Comparison of ENCODE assay signal across 23 cellular contexts in the genomic region with DNA sequence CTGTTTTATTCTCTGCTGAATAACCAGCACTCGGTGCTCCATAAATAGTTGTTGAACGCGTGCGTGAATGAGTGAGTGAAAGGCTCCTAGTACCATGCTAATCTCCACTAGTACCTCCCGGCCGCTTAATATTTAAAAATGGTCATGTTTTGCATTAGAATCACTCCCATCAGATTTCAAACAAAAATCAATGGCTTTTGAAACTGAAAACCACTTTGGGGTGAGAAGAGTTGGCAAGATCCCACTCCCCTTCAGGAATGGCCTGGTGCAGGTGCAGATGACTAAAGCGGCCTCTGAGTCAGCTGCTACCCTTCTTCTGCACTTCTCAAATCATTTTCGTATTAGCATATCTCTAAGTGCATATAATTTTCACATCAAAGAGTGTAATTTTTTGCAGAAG.
A peak's percentile ranks its signal among the peaks of the same experiment; 100 is the strongest.
DNase-seq lines count a peak whose midpoint lies in the region; ATAC-seq, FAIRE-seq and TF ChIP-seq lines count a peak whose summit lies in the region.
"Had no signal": no experiment of that assay in that cellular context is flagged by ENCODE, and none has a peak within 500 bp of the region (broad histone marks: within the 10 kb centered on the region; RNA-seq: fewer than 3 reads in every experiment).

No MANE protein-coding gene starts in this region.

- H3K27me3 ChIP-seq in Karpas-422 (ENCODE audit: low read length) (no peaks in the 10 kb centered on the region), astrocyte (ENCODE audit: insufficient read depth, low read length) (peaks cover 5% of the 10 kb centered on the region), psoas muscle (ENCODE audit: insufficient read depth in 3 of 3, low read length in 2 of 3) (peaks cover 0 to 5% (median 0%) of the 10 kb centered on the region in 3 donors)
- H3K27me3 ChIP-seq: BE2C had no signal

- FAIRE-seq in astrocyte (lab: Jason Lieb, UNC), result no peak
- FAIRE-seq: A204.1, GM12892, GM18507, H54 had no signal

- no peak overlapping the region for H3K4me3 Mint-ChIP-seq in astrocyte (ENCODE audit: unreplicated experiment)
- H3K4me3 Mint-ChIP-seq: CD4-positive, CD25-positive, alpha-beta regulatory T cell; GM23338 had no signal

- ATAC-seq in activated CD4-positive, CD25-positive, alpha-beta regulatory T cell treated with anti-CD3 and anti-CD28 coated beads, Interleukin-2, amount 50 U/mL, for 24 hours, result peak; percentile 21 to 38
- no peak for ATAC-seq in Right ventricle myocardium superior (ENCODE audit: poor library complexity)
- no peak for ATAC-seq in psoas muscle
- ATAC-seq: GM23338 had no signal

- H3K4me1 ChIP-seq in Karpas-422 (ENCODE audit: low read length), result peaks cover 33% of the 10 kb centered on the region
- H3K4me1 ChIP-seq in astrocyte (ENCODE audit: insufficient read depth, low read length), result peaks cover 6% of the 10 kb centered on the region
- H3K4me1 ChIP-seq in psoas muscle, result no peaks in the 10 kb centered on the region
- H3K4me1 ChIP-seq: BE2C had no signal

- H3K27ac ChIP-seq in Karpas-422 (ENCODE audit: low read length) (peak overlapping the region; percentile 83), astrocyte (ENCODE audit: low read depth, low read length) (no peak overlapping the region), psoas muscle (no peak overlapping the region)
- H3K27ac ChIP-seq: HL-60 had no signal

- no peaks in the 10 kb centered on the region for H3K36me3 Mint-ChIP-seq in astrocyte (ENCODE audit: low read depth, unreplicated experiment)
- H3K36me3 Mint-ChIP-seq: CD4-positive, CD25-positive, alpha-beta regulatory T cell; CD8-positive, alpha-beta memory T cell had no signal

- H3K4me2 ChIP-seq in Karpas-422 (ENCODE audit: low read depth, low read length, poor library complexity, severe bottlenecking) (peak overlapping the region; percentile 56), astrocyte (ENCODE audit: low read length) (no peak overlapping the region)
- H3K4me2 ChIP-seq: GM23338 had no signal

- H3K9me3 Mint-ChIP-seq in astrocyte (ENCODE audit: unreplicated experiment), result no peaks in the 10 kb centered on the region
- H3K9me3 Mint-ChIP-seq: CD8-positive, alpha-beta memory T cell; GM23338 had no signal

- 81 to 86% (median 83%) methylated on average over 8 of the region's 8 CpGs for WGBS in psoas muscle, 3 donors

- peak overlapping the region; percentile 44; the same call in 1 of the 2 replicates for H3K9ac ChIP-seq in Karpas-422 (ENCODE audit: low read length)
- H3K9ac ChIP-seq in astrocyte (ENCODE audit: low read length), result no peak overlapping the region

- DNase-seq in activated CD4-positive, CD25-positive, alpha-beta regulatory T cell (lab: John Stamatoyannopoulos, UW), result no peak
- peak; percentile 84 for DNase-seq in Karpas-422
- peak; percentile 33 for DNase-seq in astrocyte (ENCODE audit: low read depth)
- DNase-seq in NCI-H187 (lab: John Stamatoyannopoulos, UW), result no peak
- no peak for DNase-seq in Right ventricle myocardium superior
- DNase-seq in psoas muscle, result no peak
- DNase-seq: ACHN; BE2C; C1 segment of cervical spinal cord; CD4-positive, CD25-positive, alpha-beta regulatory T cell; CD8-positive, alpha-beta memory T cell; COR-L47; DMS 273 treated with DMSO at 0.1 percent for 48 hours; DMS53; GDM1; HCEC 1CT had no signal

- H3K9me2 ChIP-seq in Karpas-422 (replicated peaks; ENCODE audit: insufficient read depth, low read length), result no peaks in the 10 kb centered on the region

- H3K79me2 ChIP-seq in Karpas-422 (ENCODE audit: low read length) (no peaks in the 10 kb centered on the region), astrocyte (ENCODE audit: insufficient read depth, low read length) (no peaks in the 10 kb centered on the region)

- TF ChIP-seq CTCF in astrocyte (IDR thresholded peaks at IDR 0.05; ENCODE audit: insufficient read depth, low read depth, low read length) (no peak), psoas muscle (IDR thresholded peaks at IDR 0.05) (no peak)

- peak overlapping the region; percentile 7; the same call in 1 of the 2 replicates for H3K4me3 ChIP-seq in Karpas-422 (ENCODE audit: low read length)
- H3K4me3 ChIP-seq in astrocyte (ENCODE audit: insufficient read depth, low read depth, low read length), result no peak overlapping the region
- H3K4me3 ChIP-seq in psoas muscle, result no peak overlapping the region
- H3K4me3 ChIP-seq: GM23338 had no signal

- peaks cover 11% of the 10 kb centered on the region for H3K27me3 Mint-ChIP-seq in astrocyte (ENCODE audit: low read depth, unreplicated experiment)

- intact Hi-C loops in Right ventricle myocardium superior (cut with DNase I), result no loop called here
- intact Hi-C loops in psoas muscle (cut with DNase I), result no loop called here

- no peaks in the 10 kb centered on the region for H4K20me1 ChIP-seq in Karpas-422 (ENCODE audit: insufficient read depth, low read depth, low read length)
- H4K20me1 ChIP-seq in astrocyte (ENCODE audit: insufficient read depth, low read length), result no peaks in the 10 kb centered on the region

- no peaks in the 10 kb centered on the region for H3K36me3 ChIP-seq in Karpas-422 (ENCODE audit: insufficient read depth, low read length)
- no peaks in the 10 kb centered on the region for H3K36me3 ChIP-seq in astrocyte (ENCODE audit: insufficient read depth, low read length)
- H3K36me3 ChIP-seq in psoas muscle (ENCODE audit: insufficient read depth in 1 of 2, low read depth in 1 of 2), result no peaks in the 10 kb centered on the region
- H3K36me3 ChIP-seq: BE2C had no signal

- no peaks in the 10 kb centered on the region for H3K4me1 Mint-ChIP-seq in astrocyte (ENCODE audit: low read depth, unreplicated experiment)
- H3K4me1 Mint-ChIP-seq: CD8-positive, alpha-beta memory T cell had no signal

- no peak overlapping the region for H3K27ac Mint-ChIP-seq in astrocyte (ENCODE audit: unreplicated experiment)
- H3K27ac Mint-ChIP-seq: CD8-positive, alpha-beta memory T cell; GM23338 had no signal

- H3K9me3 ChIP-seq in Karpas-422 (ENCODE audit: low read length) (no peaks in the 10 kb centered on the region), astrocyte (ENCODE audit: insufficient read depth, low read depth, low read length) (no peaks in the 10 kb centered on the region), psoas muscle (no peaks in the 10 kb centered on the region)
- H3K9me3 ChIP-seq: BE2C had no signal

- no peak overlapping the region for H2AFZ ChIP-seq in Karpas-422 (ENCODE audit: low read length)
- no peak overlapping the region for H2AFZ ChIP-seq in astrocyte (ENCODE audit: low read depth, low read length)

Comparison
In these comparisons a context has a peak if more than half of its experiments do, and no peak if none do; other contexts are left out.
1. ATAC-seq: peak in activated CD4-positive, CD25-positive, alpha-beta regulatory T cell treated with anti-CD3 and anti-CD28 coated beads, Interleukin-2, amount 50 U/mL, for 24 hours (2 of 2); none in Right ventricle myocardium superior (single experiment) and psoas muscle (0 of 4).
2. DNase-seq: peak in Karpas-422 (single experiment) and astrocyte (single experiment); none in activated CD4-positive, CD25-positive, alpha-beta regulatory T cell (0 of 4), NCI-H187 (0 of 2), Right ventricle myocardium superior (single experiment) and psoas muscle (0 of 2).